ENCODE assay signal across 1 cellular context in the genomic region with DNA sequence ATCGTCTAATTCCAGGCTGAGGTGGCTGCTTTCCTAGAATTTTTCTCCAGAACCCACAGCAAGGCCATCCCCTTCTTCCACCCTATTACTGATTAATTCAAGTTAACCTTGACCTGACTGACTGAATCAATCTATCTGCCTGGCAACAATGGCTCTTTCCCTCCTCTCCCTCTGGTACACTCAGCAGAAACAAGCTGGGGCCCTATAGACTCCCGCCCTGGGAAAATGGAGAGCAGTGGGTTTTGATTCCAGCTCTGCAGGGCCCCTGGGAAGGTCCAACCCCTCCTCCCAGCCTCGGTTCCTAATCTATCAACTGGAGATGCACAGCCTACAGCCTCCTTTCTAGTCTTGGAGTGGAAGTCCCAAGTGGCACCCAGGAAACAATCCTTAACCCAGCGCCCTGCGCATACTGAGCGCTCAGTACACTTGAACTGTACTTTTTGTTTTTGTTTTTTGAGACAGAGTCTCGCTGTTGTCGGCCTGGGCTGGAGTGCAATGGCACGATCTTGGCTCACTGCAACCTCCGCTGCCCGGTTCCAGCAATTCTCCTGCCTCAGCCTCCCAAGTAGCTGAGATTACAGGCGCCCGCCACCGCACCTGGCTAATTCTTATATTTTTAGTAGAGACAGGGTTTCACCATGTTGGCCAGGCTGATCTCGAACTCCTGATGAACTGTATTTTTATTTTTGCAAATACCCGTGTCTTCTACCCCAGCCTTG.
TF ChIP-seq lines count a peak whose summit lies in the region.

No MANE protein-coding gene starts in this region.

TF ChIP-seq in HepG2, 621 proteins besides CTCF, POLR2A, EP300 and RAD21 (continued from another document):
- TF ChIP-seq ZBTB8A (CRISPR knock-in tag; IDR thresholded peaks at IDR 0.05; ENCODE audit: borderline replicate concordance, low read depth) (no peak), RFXAP (CRISPR knock-in tag; IDR thresholded peaks at IDR 0.05; ENCODE audit: borderline replicate concordance) (peak; percentile 99), ZNF460 (CRISPR knock-in tag; IDR thresholded peaks at IDR 0.05; ENCODE audit: borderline replicate concordance) (peak; percentile 68; the same call in 1 of the 2 replicates)
- TF ChIP-seq, protein P1, sequence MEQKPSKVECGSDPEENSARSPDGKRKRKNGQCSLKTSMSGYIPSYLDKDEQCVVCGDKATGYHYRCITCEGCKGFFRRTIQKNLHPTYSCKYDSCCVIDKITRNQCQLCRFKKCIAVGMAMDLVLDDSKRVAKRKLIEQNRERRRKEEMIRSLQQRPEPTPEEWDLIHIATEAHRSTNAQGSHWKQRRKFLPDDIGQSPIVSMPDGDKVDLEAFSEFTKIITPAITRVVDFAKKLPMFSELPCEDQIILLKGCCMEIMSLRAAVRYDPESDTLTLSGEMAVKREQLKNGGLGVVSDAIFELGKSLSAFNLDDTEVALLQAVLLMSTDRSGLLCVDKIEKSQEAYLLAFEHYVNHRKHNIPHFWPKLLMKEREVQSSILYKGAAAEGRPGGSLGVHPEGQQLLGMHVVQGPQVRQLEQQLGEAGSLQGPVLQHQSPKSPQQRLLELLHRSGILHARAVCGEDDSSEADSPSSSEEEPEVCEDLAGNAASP (CRISPR knock-in tag; IDR thresholded peaks at IDR 0.05; ENCODE audit: borderline replicate concordance): peak; percentile 85
- TF ChIP-seq, protein P2, sequence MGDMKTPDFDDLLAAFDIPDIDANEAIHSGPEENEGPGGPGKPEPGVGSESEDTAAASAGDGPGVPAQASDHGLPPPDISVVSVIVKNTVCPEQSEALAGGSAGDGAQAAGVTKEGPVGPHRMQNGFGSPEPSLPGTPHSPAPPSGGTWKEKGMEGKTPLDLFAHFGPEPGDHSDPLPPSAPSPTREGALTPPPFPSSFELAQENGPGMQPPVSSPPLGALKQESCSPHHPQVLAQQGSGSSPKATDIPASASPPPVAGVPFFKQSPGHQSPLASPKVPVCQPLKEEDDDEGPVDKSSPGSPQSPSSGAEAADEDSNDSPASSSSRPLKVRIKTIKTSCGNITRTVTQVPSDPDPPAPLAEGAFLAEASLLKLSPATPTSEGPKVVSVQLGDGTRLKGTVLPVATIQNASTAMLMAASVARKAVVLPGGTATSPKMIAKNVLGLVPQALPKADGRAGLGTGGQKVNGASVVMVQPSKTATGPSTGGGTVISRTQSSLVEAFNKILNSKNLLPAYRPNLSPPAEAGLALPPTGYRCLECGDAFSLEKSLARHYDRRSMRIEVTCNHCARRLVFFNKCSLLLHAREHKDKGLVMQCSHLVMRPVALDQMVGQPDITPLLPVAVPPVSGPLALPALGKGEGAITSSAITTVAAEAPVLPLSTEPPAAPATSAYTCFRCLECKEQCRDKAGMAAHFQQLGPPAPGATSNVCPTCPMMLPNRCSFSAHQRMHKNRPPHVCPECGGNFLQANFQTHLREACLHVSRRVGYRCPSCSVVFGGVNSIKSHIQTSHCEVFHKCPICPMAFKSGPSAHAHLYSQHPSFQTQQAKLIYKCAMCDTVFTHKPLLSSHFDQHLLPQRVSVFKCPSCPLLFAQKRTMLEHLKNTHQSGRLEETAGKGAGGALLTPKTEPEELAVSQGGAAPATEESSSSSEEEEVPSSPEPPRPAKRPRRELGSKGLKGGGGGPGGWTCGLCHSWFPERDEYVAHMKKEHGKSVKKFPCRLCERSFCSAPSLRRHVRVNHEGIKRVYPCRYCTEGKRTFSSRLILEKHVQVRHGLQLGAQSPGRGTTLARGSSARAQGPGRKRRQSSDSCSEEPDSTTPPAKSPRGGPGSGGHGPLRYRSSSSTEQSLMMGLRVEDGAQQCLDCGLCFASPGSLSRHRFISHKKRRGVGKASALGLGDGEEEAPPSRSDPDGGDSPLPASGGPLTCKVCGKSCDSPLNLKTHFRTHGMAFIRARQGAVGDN (CRISPR knock-in tag; IDR thresholded peaks at IDR 0.05): peak; percentile 47
